8 cellular contexts compared by ENCODE assay signal in genomic region chr6:42390228-42390934, GRCh38.
DNase-seq lines count a peak whose midpoint lies in the region; ATAC-seq and TF ChIP-seq lines count a peak whose summit lies in the region.

No MANE protein-coding gene starts in this region.

- H3K27me3 ChIP-seq in H9 (ENCODE audit: insufficient read depth, low read length) (no peaks in the 10 kb centered on the region), duodenal mucosa (ENCODE audit: control insufficient read depth in 1 of 2, insufficient read depth in 2 of 2, low read length in 2 of 2) (no peaks in the 10 kb centered on the region)

- peak overlapping the region; percentile 6; the same call in 1 of the 2 replicates for H3K14ac ChIP-seq in H9 (ENCODE audit: insufficient read depth, low read length)

- H3K9me3 ChIP-seq in H9 (ENCODE audit: control insufficient read depth, low read depth, low read length) (no peaks in the 10 kb centered on the region), duodenal mucosa (ENCODE audit: control insufficient read depth in 1 of 2, low read length in 2 of 2) (no peaks in the 10 kb centered on the region)

- no peak overlapping the region for H3K4me2 ChIP-seq in H9 (ENCODE audit: insufficient read depth, insufficient read length, low read length)

- H3K4me3 ChIP-seq in duodenal mucosa (ENCODE audit: low read depth in 1 of 2, low read length in 2 of 2) (peak overlapping the region in 1 of 2 donors; percentile 24), foreskin fibroblast (ENCODE audit: low read depth in 1 of 2, low read length in 2 of 2) (no peak overlapping the region)

- no peak overlapping the region for H4K5ac ChIP-seq in H9 (ENCODE audit: insufficient read length, low read depth, low read length)

- H3K9me3 Mint-ChIP-seq in H9, result no peaks in the 10 kb centered on the region
- no peaks in the 10 kb centered on the region for H3K9me3 Mint-ChIP-seq in stimulated activated effector memory CD8-positive, alpha-beta T cell treated with anti-CD3 and anti-CD28 coated beads, Interleukin-12 subunit alpha, Interleukin-12 subunit beta, amount 100 ng/mL, for 72 hours

- H3K56ac ChIP-seq in H9 (ENCODE audit: insufficient read length, low read depth, low read length), result no peak overlapping the region

- H2BK120ac ChIP-seq in H9 (ENCODE audit: low read depth, low read length, poor library complexity, severe bottlenecking), result no peak overlapping the region

- no peak overlapping the region for H4K8ac ChIP-seq in H9 (replicated peaks; ENCODE audit: insufficient read length, low read depth, low read length)

- H3K4me1 ChIP-seq in H9 (ENCODE audit: insufficient read depth, low read length) (peaks cover under 1% of the 10 kb centered on the region; the same call in 1 of the 2 replicates), duodenal mucosa (ENCODE audit: control insufficient read depth in 1 of 2, insufficient read depth in 2 of 2, low read length in 2 of 2) (peaks cover 28 to 29% of the 10 kb centered on the region in 2 donors)

- no peak overlapping the region for H2AFZ ChIP-seq in H9 (ENCODE audit: low read length)

- H3K36me3 Mint-ChIP-seq in H9 (ENCODE audit: insufficient read depth in 1 of 3, low read depth in 3 of 3), result peaks cover 0 to 5% (median 2%) of the 10 kb centered on the region in 3 experiments; a peak in 2 of 7 replicates
- H3K36me3 Mint-ChIP-seq in stimulated activated effector memory CD8-positive, alpha-beta T cell treated with anti-CD3 and anti-CD28 coated beads, Interleukin-12 subunit alpha, Interleukin-12 subunit beta, amount 100 ng/mL, for 72 hours, result peaks cover 16% of the 10 kb centered on the region

- no peaks in the 10 kb centered on the region for H3K36me3 ChIP-seq in duodenal mucosa (ENCODE audit: control insufficient read depth in 1 of 2, insufficient read depth in 2 of 2, low read length in 2 of 2)

- H2BK20ac ChIP-seq in H9 (ENCODE audit: low read depth, low read length, poor library complexity, severe bottlenecking), result no peak overlapping the region

- no peak overlapping the region for H2AK5ac ChIP-seq in H9 (ENCODE audit: insufficient read length, low read length)

- H3K79me1 ChIP-seq in H9 (ENCODE audit: insufficient read depth, low read depth, low read length, poor library complexity, severe bottlenecking), result peaks cover 7% of the 10 kb centered on the region

- peaks cover 44 to 54% of the 10 kb centered on the region in 2 experiments for H3K4me1 Mint-ChIP-seq in H9
- peaks cover 94% of the 10 kb centered on the region for H3K4me1 Mint-ChIP-seq in stimulated activated effector memory CD8-positive, alpha-beta T cell treated with anti-CD3 and anti-CD28 coated beads, Interleukin-12 subunit alpha, Interleukin-12 subunit beta, amount 100 ng/mL, for 72 hours

- peak overlapping the region in 2 of 3 experiments; percentile 61 to 65; a peak in 4 of 7 replicates for H3K27ac Mint-ChIP-seq in H9
- H3K27ac Mint-ChIP-seq in stimulated activated effector memory CD8-positive, alpha-beta T cell treated with anti-CD3 and anti-CD28 coated beads, Interleukin-12 subunit alpha, Interleukin-12 subunit beta, amount 100 ng/mL, for 72 hours, result peak overlapping the region; percentile 97

- no peak overlapping the region for H3K23ac ChIP-seq in H9 (ENCODE audit: insufficient read length, low read depth, low read length)

- H3K27ac ChIP-seq in H9 (ENCODE audit: insufficient read length, low read depth, low read length) (no peak overlapping the region), duodenal mucosa (ENCODE audit: low read depth, low read length) (peak overlapping the region; percentile 21)

- no peak overlapping the region for H2BK12ac ChIP-seq in H9 (ENCODE audit: insufficient read length, low read depth, low read length)

- H3K79me2 ChIP-seq in H9 (ENCODE audit: insufficient read depth, low read length), result peaks cover 9% of the 10 kb centered on the region; the same call in 1 of the 2 replicates

- H2BK5ac ChIP-seq in H9 (ENCODE audit: insufficient read length, low read length), result no peak overlapping the region

- no peak overlapping the region for H3T11ph ChIP-seq in H9 (ENCODE audit: low read length)

- ATAC-seq in stimulated activated effector memory CD8-positive, alpha-beta T cell treated with anti-CD3 and anti-CD28 coated beads, Interleukin-12 subunit alpha, Interleukin-12 subunit beta, amount 100 ng/mL, for 72 hours, result peak; percentile 93

- H3K4me3 Mint-ChIP-seq in H9, result peak overlapping the region in 1 of 2 experiments; percentile 9; a peak in 1 of 5 replicates
- H3K4me3 Mint-ChIP-seq in stimulated activated effector memory CD8-positive, alpha-beta T cell treated with anti-CD3 and anti-CD28 coated beads, Interleukin-12 subunit alpha, Interleukin-12 subunit beta, amount 100 ng/mL, for 72 hours, result peak overlapping the region; percentile 55

- H3K18ac ChIP-seq in H9 (ENCODE audit: insufficient read length, low read depth, low read length), result no peak overlapping the region

- H3K4ac ChIP-seq in H9 (ENCODE audit: low read depth, low read length), result no peak overlapping the region

- H2BK15ac ChIP-seq in H9 (ENCODE audit: low read depth, low read length), result no peak overlapping the region

- H3K9ac ChIP-seq in H9 (ENCODE audit: extremely low read depth, insufficient read length, low read length), result no peak overlapping the region
- peak overlapping the region; percentile 14 to 15 for H3K9ac ChIP-seq in duodenal mucosa (ENCODE audit: low read depth in 1 of 2, low read length in 2 of 2)

- no peaks in the 10 kb centered on the region for H4K20me1 ChIP-seq in H9 (ENCODE audit: control insufficient read depth, insufficient read depth, insufficient read length)

- no peaks in the 10 kb centered on the region for H3K27me3 Mint-ChIP-seq in H9 (ENCODE audit: low read depth)

- WGBS in H9 (ENCODE audit: extremely low coverage, insufficient read length, low lambda C conversion rate), result no CpG with 5 or more reads among the region's 17 CpGs

- H4K91ac ChIP-seq in H9 (ENCODE audit: insufficient read length, low read depth, low read length), result no peak overlapping the region

- no peak for DNase-seq in H9
- DNase-seq in activated CD4-positive, CD25-positive, alpha-beta regulatory T cell treated with anti-CD3 and anti-CD28 coated beads, Interleukin-2, amount 50 U/mL, for 72 hours, result peak; percentile 57
- DNase-seq in stimulated activated effector memory CD8-positive, alpha-beta T cell treated with anti-CD3 and anti-CD28 coated beads, Interleukin-12 subunit alpha, Interleukin-12 subunit beta, amount 100 ng/mL, for 72 hours (ENCODE audit: low spot score in 2 of 2), result peak; percentile 57 to 90
- no peak for DNase-seq in foreskin fibroblast
- no peak for DNase-seq in SKM-1 treated with dmso at 0.1 percent for 144 hours (lab: John Stamatoyannopoulos, UW; ENCODE audit: unreplicated experiment)
- DNase-seq in NCI-H1930 (lab: John Stamatoyannopoulos, UW), result no peak
- DNase-seq in inferior parietal cortex (ENCODE audit: extremely low spot score), result no peak

- no peak for TF ChIP-seq CTCF in H9 (conservative IDR thresholded peaks at IDR 0.05)
- TF ChIP-seq CTCF in foreskin fibroblast (IDR thresholded peaks at IDR 0.05; ENCODE audit: low read depth, low read length), result no peak

- H3K23me2 ChIP-seq in H9 (ENCODE audit: insufficient read length, low read depth, low read length, poor library complexity, severe bottlenecking), result no peaks in the 10 kb centered on the region

Comparison
In these comparisons a context has a peak if more than half of its experiments do, and no peak if none do; other contexts are left out.
1. DNase-seq: peak in activated CD4-positive, CD25-positive, alpha-beta regulatory T cell treated with anti-CD3 and anti-CD28 coated beads, Interleukin-2, amount 50 U/mL, for 72 hours (single experiment) and stimulated activated effector memory CD8-positive, alpha-beta T cell treated with anti-CD3 and anti-CD28 coated beads, Interleukin-12 subunit alpha, Interleukin-12 subunit beta, amount 100 ng/mL, for 72 hours (2 of 2); none in H9 (single experiment), foreskin fibroblast (0 of 2), SKM-1 treated with dmso at 0.1 percent for 144 hours (single experiment), NCI-H1930 (0 of 2) and inferior parietal cortex (single experiment).